ENCODE assay signal across 19 cellular contexts in the genomic region with DNA sequence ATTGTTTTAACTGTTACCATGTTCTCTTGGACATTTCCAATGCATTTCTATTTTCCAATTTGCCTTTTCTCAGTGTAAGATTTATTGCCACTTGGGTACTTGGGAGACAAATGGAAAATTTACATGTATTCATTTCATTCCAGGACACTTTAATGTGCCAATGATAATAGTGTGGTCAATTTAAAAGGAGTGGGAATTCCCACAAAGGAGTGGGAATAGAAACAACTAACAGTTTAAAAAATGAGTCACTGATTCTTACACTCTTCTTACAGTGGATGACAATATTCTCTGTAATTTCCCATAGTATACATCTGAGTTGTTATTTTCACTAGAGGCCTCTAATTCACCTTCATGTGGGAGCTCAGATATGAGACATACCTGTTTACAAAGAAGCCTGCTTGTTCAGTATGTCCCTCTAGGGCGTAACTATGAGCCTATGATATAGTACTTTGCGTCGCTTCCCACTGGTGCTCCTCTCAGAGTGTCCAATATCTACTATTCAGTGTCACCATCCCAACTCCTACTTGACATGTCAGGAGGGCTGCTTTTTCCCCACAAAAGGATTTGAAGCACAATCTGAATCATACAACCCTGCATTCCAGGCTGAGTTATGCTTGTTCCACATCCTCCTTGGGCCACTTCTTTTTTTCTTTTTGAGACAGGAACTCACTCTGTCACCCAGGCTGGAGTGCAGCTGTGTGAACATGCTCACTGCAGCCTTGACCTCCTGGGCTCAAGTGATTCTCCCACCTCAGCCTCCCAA.
A peak's percentile ranks its signal among the peaks of the same experiment; 100 is the strongest.
DNase-seq lines count a peak whose midpoint lies in the region; ATAC-seq and TF ChIP-seq lines count a peak whose summit lies in the region.
"Had no signal": no experiment of that assay in that cellular context is flagged by ENCODE, and none has a peak within 500 bp of the region (broad histone marks: within the 10 kb centered on the region; RNA-seq: fewer than 3 reads in every experiment).

No MANE protein-coding gene starts in this region.

- H3K4me3 Mint-ChIP-seq in CD8-positive, alpha-beta T cell: no peak overlapping the region
- H3K4me3 Mint-ChIP-seq: activated B cell treated with CpG ODN at 0.5 μM for 24 hours; T-helper 1 cell treated with Interleukin-12 subunit alpha and Interleukin-12 subunit beta and Interleukin-4 antibody, amounts not matched to agents 30 μg/mL and 1 μg/mL, for 36 hours had no signal

- 0 out of 2 replicates have a peak, but pooled peaks cover 2% of the 10 kb centered on the region for H3K27me3 ChIP-seq in Panc1 (ENCODE audit: control insufficient read depth, insufficient read depth, low read length)
- H3K27me3 ChIP-seq in CD8-positive, alpha-beta T cell (ENCODE audit: insufficient read depth, low read length): no peaks in the 10 kb centered on the region
- H3K27me3 ChIP-seq: cardiac muscle cell had no signal

- intact Hi-C loops in Panc1 (cut with micrococcal nuclease; ENCODE audit: unreplicated experiment): no loop called here
- intact Hi-C loops in CD8-positive, alpha-beta T cell (cut with DNase I, micrococcal nuclease): loop anchor here in 1 of 2 experiments (10.0 kb wide), 1 partner anchor 55 kb away; no protein-coding TSS in a partner anchor

- no TSS peak for BruUV-seq in Panc1 (replicated peaks; lab: Mats Ljungman, UMichigan)

- H3K27me3 Mint-ChIP-seq in CD8-positive, alpha-beta T cell (ENCODE audit: low read depth): peaks cover 19% of the 10 kb centered on the region

- no peak overlapping the region for H3K27ac Mint-ChIP-seq in CD8-positive, alpha-beta T cell
- H3K27ac Mint-ChIP-seq: activated B cell treated with CpG ODN at 0.5 μM for 24 hours; T-helper 1 cell treated with Interleukin-12 subunit alpha and Interleukin-12 subunit beta and Interleukin-4 antibody, amounts not matched to agents 30 μg/mL and 1 μg/mL, for 36 hours had no signal

- no peaks in the 10 kb centered on the region for H3K4me1 Mint-ChIP-seq in CD8-positive, alpha-beta T cell (ENCODE audit: low read depth)
- H3K4me1 Mint-ChIP-seq: activated B cell treated with CpG ODN at 0.5 μM for 24 hours had no signal

- H3K4me3 ChIP-seq in Panc1 (ENCODE audit: low read depth in 2 of 2, low read length in 2 of 2) (no peak overlapping the region), skeletal muscle cell (ENCODE audit: low read depth, low read length) (no peak overlapping the region)
- H3K4me3 ChIP-seq in CD8-positive, alpha-beta T cell (ENCODE audit: low read depth, low read length): no peak overlapping the region
- H3K4me3 ChIP-seq: cardiac muscle cell, skin epidermis had no signal

- H3K9me3 ChIP-seq in Panc1 (ENCODE audit: control insufficient read depth, insufficient read depth, low read depth, low read length): no peaks in the 10 kb centered on the region
- H3K9me3 ChIP-seq in CD8-positive, alpha-beta T cell (ENCODE audit: low read length): no peaks in the 10 kb centered on the region

- ATAC-seq in Panc1 (peak; percentile 60; the same call in 1 of the 2 replicates), HG02623 (IDR thresholded peaks at IDR 0.05; ENCODE audit: unreplicated experiment) (no peak), GM18498 (IDR thresholded peaks at IDR 0.05; ENCODE audit: unreplicated experiment) (no peak)
- ATAC-seq in CD8-positive, alpha-beta T cell: no peak

- in situ Hi-C loops in Panc1 (cut with HindIII; ENCODE audit: low pct_unique_long_range_greater_than_20kb, low sequenced_read_pairs): no loop called here

- no peaks in the 10 kb centered on the region for H3K4me1 ChIP-seq in Panc1 (ENCODE audit: control insufficient read depth, insufficient read depth, low read length)
- no peaks in the 10 kb centered on the region for H3K4me1 ChIP-seq in CD8-positive, alpha-beta T cell (ENCODE audit: insufficient read depth, low read length)

- TF ChIP-seq CTCF in Panc1 (IDR thresholded peaks at IDR 0.05): no peak
- TF ChIP-seq CTCF in CD8-positive, alpha-beta T cell (IDR thresholded peaks at IDR 0.05): no peak

- POLR2A ChIA-PET in Panc1 (lab: Charles Lee): no interaction called here
- POLR2A ChIA-PET in CD8-positive, alpha-beta T cell (lab: Charles Lee): no interaction called here

- no peaks in the 10 kb centered on the region for H3K36me3 Mint-ChIP-seq in CD8-positive, alpha-beta T cell

- H3K36me3 ChIP-seq in Panc1 (ENCODE audit: control insufficient read depth, insufficient read depth, low read length): no peaks in the 10 kb centered on the region
- H3K36me3 ChIP-seq in CD8-positive, alpha-beta T cell (ENCODE audit: insufficient read depth, low read length): no peaks in the 10 kb centered on the region
- H3K36me3 ChIP-seq: cardiac muscle cell had no signal

- H3K27ac ChIP-seq in Panc1 (ENCODE audit: low read length) (no peak overlapping the region), epithelial cell of prostate (peak overlapping the region; percentile 63)
- H3K27ac ChIP-seq in CD8-positive, alpha-beta T cell (ENCODE audit: low read depth, low read length): no peak overlapping the region
- H3K27ac ChIP-seq: cardiac muscle cell had no signal

- CTCF ChIA-PET in Panc1 (lab: Charles Lee): no interaction called here
- CTCF ChIA-PET in CD8-positive, alpha-beta T cell (lab: Charles Lee): no interaction called here

- DNase-seq in GM03348 (ENCODE audit: low spot score): peak; percentile 48
- peak; percentile 15 for DNase-seq in Panc1 (ENCODE audit: low read depth, low spot score)
- DNase-seq in epithelial cell of prostate (ENCODE audit: low read depth, low spot score): peak; percentile 41
- peak; percentile 60 for DNase-seq in skeletal muscle cell (ENCODE audit: low read depth)
- no peak for DNase-seq in NCI-H2227 (lab: John Stamatoyannopoulos, UW; ENCODE audit: unreplicated experiment)
- DNase-seq in CD8-positive, alpha-beta T cell: no peak
- DNase-seq: activated B cell treated with CpG ODN at 0.5 μM for 24 hours; activated naive CD4-positive, alpha-beta T cell treated with Interleukin-2 at 50 U/mL for 16 hours; C1 segment of cervical spinal cord; DMS79; islet precursor cell; NCI-H2029; NCI-H526; stimulated activated naive CD4-positive, alpha-beta T cell had no signal

- no peaks in the 10 kb centered on the region for H3K9me3 Mint-ChIP-seq in CD8-positive, alpha-beta T cell
- H3K9me3 Mint-ChIP-seq: T-helper 1 cell treated with Interleukin-12 subunit alpha and Interleukin-12 subunit beta and Interleukin-4 antibody, amounts not matched to agents 30 μg/mL and 1 μg/mL, for 36 hours had no signal

Comparison
In these comparisons a context has a peak if more than half of its experiments do, and no peak if none do; other contexts are left out.
1. DNase-seq: peak in GM03348 (single experiment), Panc1 (single experiment), epithelial cell of prostate (single experiment) and skeletal muscle cell (single experiment); none in NCI-H2227 (single experiment) and CD8-positive, alpha-beta T cell (0 of 7).